22 cellular contexts compared by ENCODE assay signal in the genomic region with DNA sequence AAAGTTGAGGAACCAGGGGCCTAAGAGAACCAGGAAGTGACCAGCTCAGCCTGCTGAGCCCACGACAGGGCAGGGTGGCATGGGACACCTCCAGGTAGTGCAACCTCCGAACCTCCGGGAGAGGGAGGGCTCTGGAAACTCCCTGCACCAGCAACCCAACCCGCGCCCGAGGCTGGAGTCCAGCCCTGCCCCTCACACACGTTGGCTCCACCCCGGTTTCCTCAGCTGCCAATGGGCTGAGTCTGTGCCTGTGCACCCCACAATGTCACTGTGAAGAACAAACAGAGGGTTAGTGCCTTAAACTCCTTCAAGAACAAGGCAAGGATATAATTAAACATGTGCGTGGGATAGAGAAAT. TPM values are rescaled to one million over a fixed set of nuclear protein-coding genes. Genes with fewer than 3 reads are reported as not detected.
A peak's percentile ranks its signal among the peaks of the same experiment; 100 is the strongest.
DNase-seq lines count a peak whose midpoint lies in the region; ATAC-seq, FAIRE-seq and TF ChIP-seq lines count a peak whose summit lies in the region.
"Had no signal": no experiment of that assay in that cellular context is flagged by ENCODE, and none has a peak within 500 bp of the region (broad histone marks: within the 10 kb centered on the region; RNA-seq: fewer than 3 reads in every experiment).

No MANE protein-coding gene starts in this region.

- H4K20me1 ChIP-seq in IMR-90 (ENCODE audit: insufficient read depth, low read length) (no peaks in the 10 kb centered on the region), K562 (replicated peaks; ENCODE audit: control insufficient read depth, insufficient read depth, low read length) (peaks cover 14% of the 10 kb centered on the region; the same call in 1 of the 2 replicates)

- H3K4me3 ChIP-seq in IMR-90 (ENCODE audit: insufficient read depth, low read depth, low read length) = no peak overlapping the region
- H3K4me3 ChIP-seq in K562 = no peak overlapping the region
- H3K4me3 ChIP-seq in naive thymus-derived CD4-positive, alpha-beta T cell (ENCODE audit: low read length) = no peak overlapping the region
- H3K4me3 ChIP-seq: coronary artery, lung, prostate gland, tibial artery had no signal

- no peak overlapping the region for H4K5ac ChIP-seq in IMR-90 (ENCODE audit: low read depth, low read length)

- dilution Hi-C loops in IMR-90 (cut with HindIII; ENCODE audit: low sequenced_read_pairs, unreplicated experiment) = no loop called here

- H3K79me1 ChIP-seq in IMR-90 (ENCODE audit: low read depth in 1 of 2, low read length in 2 of 2) = no peaks in the 10 kb centered on the region

- no peak overlapping the region for H3K4ac ChIP-seq in IMR-90 (ENCODE audit: low read depth, low read length)

- H3K27ac Mint-ChIP-seq in naive thymus-derived CD4-positive, alpha-beta T cell = no peak overlapping the region
- H3K27ac Mint-ChIP-seq: natural killer cell; stimulated activated effector memory CD8-positive, alpha-beta T cell treated with anti-CD3 and anti-CD28 coated beads, Interleukin-12 subunit alpha, Interleukin-12 subunit beta, amount 100 ng/mL, for 72 hours had no signal

- H3K27me3 ChIP-seq in IMR-90 (ENCODE audit: control insufficient read depth, insufficient read depth, low read length) = peaks cover 69% of the 10 kb centered on the region
- H3K27me3 ChIP-seq in K562 (ENCODE audit: control insufficient read depth in 2 of 2, insufficient read depth in 2 of 2, low read length in 2 of 2) = peaks cover 48 to 78% of the 10 kb centered on the region in 2 experiments
- peaks cover 0 to 5% of the 10 kb centered on the region in 2 donors for H3K27me3 ChIP-seq in naive thymus-derived CD4-positive, alpha-beta T cell (ENCODE audit: control insufficient read depth in 2 of 2, insufficient read depth in 2 of 2, low read length in 2 of 2)

- H3K79me2 ChIP-seq in K562 (ENCODE audit: control insufficient read depth, insufficient read depth, low read length) = no peaks in the 10 kb centered on the region

- H3K27ac ChIP-seq in IMR-90 (ENCODE audit: insufficient read depth, low read length) (no peak overlapping the region), K562 (ENCODE audit: extremely low read depth, low read depth, low read length) (no peak overlapping the region)
- H3K27ac ChIP-seq in naive thymus-derived CD4-positive, alpha-beta T cell (ENCODE audit: low read depth, low read length) = no peak overlapping the region
- H3K27ac ChIP-seq: coronary artery, prostate gland, tibial artery had no signal

- POLR2A ChIA-PET in IMR-90 (lab: Charles Lee; ENCODE audit: unreplicated experiment) = no interaction called here
- POLR2A ChIA-PET in K562 (lab: Yijun Ruan, JAX) = no interaction called here
- POLR2A ChIA-PET in naive thymus-derived CD4-positive, alpha-beta T cell (lab: Charles Lee) = no interaction called here

- H2BK120ac ChIP-seq in IMR-90 (ENCODE audit: low read depth, low read length) = no peak overlapping the region

- no peak overlapping the region for H2AK9ac ChIP-seq in IMR-90 (replicated peaks; ENCODE audit: low read depth, low read length, poor library complexity)

- H3K4me2 ChIP-seq in IMR-90 (ENCODE audit: low read depth, low read length) (no peak overlapping the region), K562 (ENCODE audit: insufficient read depth, low read length) (no peak overlapping the region)

- no peak for FAIRE-seq in K562 (lab: Jason Lieb, UNC)
- FAIRE-seq: G401.6, GM12891 had no signal

- 17% methylated on average over 1 of the region's 9 CpGs; no CpG with 5 or more reads in 1 of the 2 experiments for WGBS in IMR-90 (ENCODE audit: extremely low coverage in 2 of 2, insufficient read length in 1 of 2), 2 experiments
- WGBS in K562 (ENCODE audit: insufficient coverage, low coverage, missing lambda C conversion rate) = 0% methylated on average over 7 of the region's 9 CpGs

- H3K18ac ChIP-seq in IMR-90 (ENCODE audit: low read depth, low read length) = no peak overlapping the region

- H3K27me3 Mint-ChIP-seq in naive thymus-derived CD4-positive, alpha-beta T cell = peaks cover 21 to 71% (median 60%) of the 10 kb centered on the region in 5 donors

- H3K9me1 ChIP-seq in IMR-90 (ENCODE audit: insufficient read depth, low read length) (no peaks in the 10 kb centered on the region), K562 (ENCODE audit: control insufficient read depth, insufficient read depth, low read length) (no peaks in the 10 kb centered on the region)

- in situ Hi-C loops in IMR-90 (cut with MboI; ENCODE audit: low sequenced_read_pairs) (no loop called here), K562 (cut with MboI) (no loop called here)

- H3K23ac ChIP-seq in IMR-90 (ENCODE audit: low read depth, low read length) = no peak overlapping the region

- no peak overlapping the region for H2AK5ac ChIP-seq in IMR-90 (ENCODE audit: low read depth, low read length)

- intact Hi-C loops in IMR-90 (cut with micrococcal nuclease) = no loop called here
- intact Hi-C loops in K562 (cut with micrococcal nuclease) = no loop called here
- intact Hi-C loops in naive thymus-derived CD4-positive, alpha-beta T cell (cut with micrococcal nuclease) = no loop called here

- no peak for TF ChIP-seq CTCF in IMR-90 (conservative IDR thresholded peaks at IDR 0.05; ENCODE audit: low read depth, low read length)
- TF ChIP-seq CTCF in K562 (IDR thresholded peaks at IDR 0.05 in 2 of 3, conservative IDR thresholded peaks at IDR 0.05 in 1 of 3; ENCODE audit: insufficient read depth in 2 of 3, low read depth in 1 of 3, low read length in 3 of 3) = no peak

- H3K4me3 Mint-ChIP-seq in naive thymus-derived CD4-positive, alpha-beta T cell = no peak overlapping the region
- H3K4me3 Mint-ChIP-seq: natural killer cell; stimulated activated effector memory CD8-positive, alpha-beta T cell treated with anti-CD3 and anti-CD28 coated beads, Interleukin-12 subunit alpha, Interleukin-12 subunit beta, amount 100 ng/mL, for 72 hours had no signal

- peaks cover 0 to 3% (median 0%) of the 10 kb centered on the region in 11 donors for H3K9me3 Mint-ChIP-seq in naive thymus-derived CD4-positive, alpha-beta T cell
- H3K9me3 Mint-ChIP-seq: natural killer cell; stimulated activated effector memory CD8-positive, alpha-beta T cell treated with anti-CD3 and anti-CD28 coated beads, Interleukin-12 subunit alpha, Interleukin-12 subunit beta, amount 100 ng/mL, for 72 hours had no signal

- no peaks in the 10 kb centered on the region for H3K4me1 ChIP-seq in IMR-90 (ENCODE audit: control insufficient read depth, insufficient read depth, low read length)
- peaks cover 0 to 4% of the 10 kb centered on the region in 2 experiments; a peak in 1 of 5 replicates for H3K4me1 ChIP-seq in K562 (replicated peaks in 1 of 2; ENCODE audit: control insufficient read depth in 2 of 2, insufficient read depth in 2 of 2, low read length in 2 of 2)
- no peaks in the 10 kb centered on the region for H3K4me1 ChIP-seq in naive thymus-derived CD4-positive, alpha-beta T cell (ENCODE audit: control insufficient read depth in 2 of 2, insufficient read depth in 2 of 2, low read length in 2 of 2)
- H3K4me1 ChIP-seq: prostate gland, tibial artery had no signal

- no peak overlapping the region for H2BK20ac ChIP-seq in IMR-90 (ENCODE audit: low read depth, low read length)

- H3K9ac ChIP-seq in IMR-90 (ENCODE audit: low read depth, low read length) (no peak overlapping the region), K562 (ENCODE audit: insufficient read depth in 1 of 2, low read depth in 2 of 2, low read length in 2 of 2) (no peak overlapping the region)

- H4K91ac ChIP-seq in IMR-90 (ENCODE audit: insufficient read depth, low read depth, low read length) = no peak overlapping the region

- no peak overlapping the region for H2BK15ac ChIP-seq in IMR-90 (ENCODE audit: low read depth, low read length)

- H3K36me3 Mint-ChIP-seq in naive thymus-derived CD4-positive, alpha-beta T cell = no peaks in the 10 kb centered on the region
- H3K36me3 Mint-ChIP-seq: natural killer cell; stimulated activated effector memory CD8-positive, alpha-beta T cell treated with anti-CD3 and anti-CD28 coated beads, Interleukin-12 subunit alpha, Interleukin-12 subunit beta, amount 100 ng/mL, for 72 hours had no signal

- peak; percentile 48; the same call in 1 of the 2 replicates for ATAC-seq in IMR-90 (ENCODE audit: low read depth)
- peak; percentile 36; the same call in 1 of the 3 replicates for ATAC-seq in K562
- ATAC-seq in GM18505 (IDR thresholded peaks at IDR 0.05; ENCODE audit: unreplicated experiment) = no peak
- ATAC-seq in naive thymus-derived CD4-positive, alpha-beta T cell = no peak
- ATAC-seq: natural killer cell; stimulated activated effector memory CD8-positive, alpha-beta T cell treated with anti-CD3 and anti-CD28 coated beads, Interleukin-12 subunit alpha, Interleukin-12 subunit beta, amount 100 ng/mL, for 72 hours had no signal

- no peak overlapping the region for H3K56ac ChIP-seq in IMR-90 (ENCODE audit: extremely low read depth, insufficient read depth, low read length)

- peaks cover 0 to 4% (median 0%) of the 10 kb centered on the region in 7 donors for H3K4me1 Mint-ChIP-seq in naive thymus-derived CD4-positive, alpha-beta T cell

- peak overlapping the region; percentile 10 for H2AFZ ChIP-seq in IMR-90 (replicated peaks; ENCODE audit: low read length, poor library complexity)
- H2AFZ ChIP-seq in K562 (ENCODE audit: low read depth, low read length) = no peak overlapping the region

- H4K8ac ChIP-seq in IMR-90 (ENCODE audit: low read depth in 2 of 2, low read length in 2 of 2) = no peak overlapping the region

- no peak for TF ChIP-seq EP300 in K562 (IDR thresholded peaks at IDR 0.05; ENCODE audit: low read length)

- BruUV-seq in IMR-90 (replicated peaks; lab: Mats Ljungman, UMichigan) (no TSS peak), K562 (replicated peaks; lab: Mats Ljungman, UMichigan) (no TSS peak)

- CTCF ChIA-PET in IMR-90 (lab: Yijun Ruan, JAX) (interaction anchor here (0.9 kb wide), 1 partner anchor 12 kb away, joined by 3 read pairs; no protein-coding TSS in a partner anchor), K562 (lab: Yijun Ruan, JAX; ENCODE audit: low intra/inter-chr PET ratio) (no interaction called here)
- CTCF ChIA-PET in naive thymus-derived CD4-positive, alpha-beta T cell (lab: Charles Lee) = no interaction called here

- H2BK5ac ChIP-seq in IMR-90 (ENCODE audit: low read depth, low read length, poor library complexity, severe bottlenecking) = no peak overlapping the region

- no peaks in the 10 kb centered on the region for H3K36me3 ChIP-seq in IMR-90 (ENCODE audit: control insufficient read depth, insufficient read depth, low read length)
- H3K36me3 ChIP-seq in K562 (ENCODE audit: control insufficient read depth, insufficient read depth, low read length) = no peaks in the 10 kb centered on the region
- H3K36me3 ChIP-seq in naive thymus-derived CD4-positive, alpha-beta T cell (ENCODE audit: control insufficient read depth in 2 of 3, insufficient read depth in 3 of 3, low read length in 3 of 3) = no peaks in the 10 kb centered on the region
- H3K36me3 ChIP-seq: prostate gland, tibial artery had no signal

- no peak overlapping the region for H3K14ac ChIP-seq in IMR-90 (replicated peaks; ENCODE audit: low read depth, low read length)

- TF ChIP-seq POLR2A in IMR-90 (IDR thresholded peaks at IDR 0.05; ENCODE audit: low read depth, low read length) = no peak
- TF ChIP-seq POLR2A in K562 (conservative IDR thresholded peaks at IDR 0.05) = no peak
- TF ChIP-seq POLR2A in GM18505 (IDR thresholded peaks at IDR 0.05; ENCODE audit: borderline replicate concordance, extremely low read depth, insufficient read depth, insufficient read length) = no peak

- peak; percentile 41 for DNase-seq in Daoy (ENCODE audit: low read depth)
- DNase-seq in IMR-90 = no peak
- peak in 1 of 4 experiments; percentile 25 for DNase-seq in K562 (ENCODE audit: extremely low read depth in 1 of 4, low spot score in 3 of 4)
- DNase-seq in inferior parietal cortex (ENCODE audit: extremely low spot score) = peak; percentile 32
- no peak for DNase-seq in SHP77 treated with DMSO at 0.1 percent for 48 hours (lab: John Stamatoyannopoulos, UW)
- no peak for DNase-seq in midbrain (lab: John Stamatoyannopoulos, UW)
- DNase-seq in naive thymus-derived CD4-positive, alpha-beta T cell = no peak
- DNase-seq: activated gamma-delta T cell treated with Interleukin-2 at 50 U/mL for 16 hours; aorta; natural killer cell; NCI-H1436; Right ventricle myocardium superior; stimulated activated CD4-positive, alpha-beta T cell treated with anti-CD3 and anti-CD28 coated beads, Interleukin-12 subunit alpha, Interleukin-12 subunit beta, amount 100 ng/mL, for 4 hours; T-helper 2 cell; tibial artery had no signal

- H3K9me3 ChIP-seq in IMR-90 (ENCODE audit: control insufficient read depth, insufficient read depth, low read length) = no peaks in the 10 kb centered on the region
- H3K9me3 ChIP-seq in K562 (replicated peaks; ENCODE audit: control insufficient read depth, insufficient read depth, low read depth, low read length) = no peaks in the 10 kb centered on the region
- H3K9me3 ChIP-seq in naive thymus-derived CD4-positive, alpha-beta T cell (ENCODE audit: control insufficient read depth in 2 of 3, low read length in 3 of 3) = no peaks in the 10 kb centered on the region
- H3K9me3 ChIP-seq: prostate gland, tibial artery had no signal

- TF ChIP-seq RAD21 in IMR-90 (IDR thresholded peaks at IDR 0.05; ENCODE audit: low read length) = no peak
- TF ChIP-seq RAD21 in K562 (CRISPR knock-in tag; conservative IDR thresholded peaks at IDR 0.05 in 1 of 2, IDR thresholded peaks at IDR 0.05 in 1 of 2) = no peak

RNA-seq across cellular contexts. Expression of a gene that starts 17.0 kb away (rescaled TPM):
- 0.06 TPM in 2 replicates for total RNA-seq in Daoy (2014; rRNA removed; shearing (Covaris generic))
- total RNA-seq in IMR-90 (2012; rRNA removed) = not detected in 2 replicates
- polyA plus RNA-seq in IMR-90 (2012; rRNA removed) = not detected in 2 replicates
- 0.02 TPM in 1 of 2 replicates, not detected in the other for polyA plus RNA-seq in IMR-90 (2012; cell fraction: cytosol; rRNA removed)
- polyA plus RNA-seq in IMR-90 (2012; cell fraction: nucleus; rRNA removed; ENCODE audit: low replicate concordance) = 0.01 and 0.11 TPM in 2 replicates
- not detected in 2 replicates for total RNA-seq in K562 (2011; cell fraction: chromatin; rRNA removed; ENCODE audit: low replicate concordance)
- not detected in 2 replicates for total RNA-seq in K562 (2011; cell fraction: nucleolus; rRNA removed)
- total RNA-seq in K562 (2011; cell fraction: nucleoplasm; rRNA removed) = not detected in 2 replicates
- total RNA-seq in K562 (2014; rRNA removed) = not detected in 2 replicates
- not detected in 2 replicates for total RNA-seq in K562 (2014; rRNA removed; fragmentation: Illumina TruSeq; extraction: Trizol)
- total RNA-seq in K562 (2015; rRNA removed; fragmentation: Illumina TruSeq; extraction: Trizol) = not detected in 2 replicates
- total RNA-seq in K562 (2021) = not detected in 2 replicates
- polyA plus RNA-seq in K562 (2011; rRNA removed) = not detected in 2 replicates
- polyA plus RNA-seq in K562 (2011; cell fraction: cytosol; rRNA removed) = 0.03 TPM in 1 of 2 replicates, not detected in the other
- not detected in 2 replicates for polyA plus RNA-seq in K562 (2011; cell fraction: nucleus; rRNA removed)
- 0.06 TPM in 1 of 2 replicates, not detected in the other for polyA plus RNA-seq in K562 (2012)
- polyA plus RNA-seq in K562 (2014; fragmentation: Illumina TruSeq; extraction: Trizol) = not detected in 2 replicates
- polyA plus RNA-seq in K562 (2014; fragmentation: Nextera tagmentation; extraction: Ambion mirVana) = not detected
- polyA plus RNA-seq in K562 (2014; rRNA removed) = not detected in 2 replicates
- not detected in 2 replicates for polyA minus RNA-seq in K562 (2011; rRNA and poly(A)+ RNA removed)
- not detected in 2 replicates for polyA minus RNA-seq in K562 (2011; cell fraction: cytosol; rRNA and poly(A)+ RNA removed)
- polyA minus RNA-seq in K562 (2011; cell fraction: nucleus; rRNA and poly(A)+ RNA removed) = not detected in 2 replicates
- not detected for total RNA-seq in naive thymus-derived CD4-positive, alpha-beta T cell
- polyA plus RNA-seq in naive thymus-derived CD4-positive, alpha-beta T cell = not detected
- total RNA-seq: aorta, natural killer cell had no signal
- polyA plus RNA-seq: aorta had no signal

Comparison
In these comparisons a context has a peak if more than half of its experiments do, and no peak if none do; other contexts are left out.
1. DNase-seq: peak in Daoy (single experiment) and inferior parietal cortex (single experiment); none in IMR-90 (single experiment), SHP77 treated with DMSO at 0.1 percent for 48 hours (single experiment), midbrain (single experiment) and naive thymus-derived CD4-positive, alpha-beta T cell (0 of 9).
2. ATAC-seq: peak in IMR-90 (single experiment) and K562 (single experiment); none in GM18505 (single experiment) and naive thymus-derived CD4-positive, alpha-beta T cell (single experiment).